Comparison of ENCODE assay signal across 1 cellular context in genomic region chr3:126475411-126476114, GRCh38.
TF ChIP-seq lines count a peak whose summit lies in the region.

Gene ZXDC, minus strand, starts transcription at chr3:126475891. Its CDS starts 26 bp downstream, at chr3:126475865.

TF ChIP-seq in HepG2, 621 proteins besides CTCF, POLR2A, EP300 and RAD21 (continued from another document and continues in another):
- no peak for TF ChIP-seq ZNF512B (CRISPR knock-in tag; IDR thresholded peaks at IDR 0.05; ENCODE audit: borderline replicate concordance)
- no peak for TF ChIP-seq ZNF503 (CRISPR knock-in tag; IDR thresholded peaks at IDR 0.05)
- peak; percentile 71; the same call in 1 of the 2 replicates for TF ChIP-seq TFDP1 (CRISPR knock-in tag; IDR thresholded peaks at IDR 0.05; ENCODE audit: borderline replicate concordance)
- no peak for TF ChIP-seq GATA4 (IDR thresholded peaks at IDR 0.05; ENCODE audit: borderline replicate concordance, low read depth)
- TF ChIP-seq FOXA1 (IDR thresholded peaks at IDR 0.05): no peak
- TF ChIP-seq FOXA1 (CRISPR knock-in tag; IDR thresholded peaks at IDR 0.05): no peak
- no peak for TF ChIP-seq SETDB1 (CRISPR knock-in tag; IDR thresholded peaks at IDR 0.05; ENCODE audit: borderline replicate concordance)
- TF ChIP-seq ZFP1 (CRISPR knock-in tag; IDR thresholded peaks at IDR 0.05): no peak
- TF ChIP-seq ZNF564 (CRISPR knock-in tag; IDR thresholded peaks at IDR 0.05): 0 out of 2 replicates have a peak, but pooled peaks have one; percentile 11
- no peak for TF ChIP-seq NCOR1 (IDR thresholded peaks at IDR 0.05; ENCODE audit: borderline replicate concordance, low read length)
- no peak for TF ChIP-seq NCOA5 (CRISPR knock-in tag; IDR thresholded peaks at IDR 0.05)
- TF ChIP-seq FOSL2 (CRISPR knock-in tag; IDR thresholded peaks at IDR 0.05): no peak
- no peak for TF ChIP-seq BCL3 (CRISPR knock-in tag; IDR thresholded peaks at IDR 0.05)
- no peak for TF ChIP-seq NFATC3 (CRISPR knock-in tag; IDR thresholded peaks at IDR 0.05)
- no peak for TF ChIP-seq ARID4A (CRISPR knock-in tag; IDR thresholded peaks at IDR 0.05; ENCODE audit: borderline replicate concordance)
- no peak for TF ChIP-seq ZBTB43 (CRISPR knock-in tag; conservative IDR thresholded peaks at IDR 0.05)
- TF ChIP-seq SNAPC2 (CRISPR knock-in tag; IDR thresholded peaks at IDR 0.05): no peak
- TF ChIP-seq ZSCAN12 (CRISPR knock-in tag; IDR thresholded peaks at IDR 0.05): no peak
- TF ChIP-seq FOXM1 (CRISPR knock-in tag; IDR thresholded peaks at IDR 0.05): no peak
- TF ChIP-seq STAT6 (CRISPR knock-in tag; IDR thresholded peaks at IDR 0.05; ENCODE audit: borderline replicate concordance): no peak
- no peak for TF ChIP-seq DMTF1 (CRISPR knock-in tag; IDR thresholded peaks at IDR 0.05)
- TF ChIP-seq ZBTB44 (CRISPR knock-in tag; IDR thresholded peaks at IDR 0.05): no peak
- TF ChIP-seq POLR2AphosphoS5 (IDR thresholded peaks at IDR 0.05; ENCODE audit: low read depth, low read length): peak; percentile 62; the same call in 1 of the 2 replicates
- no peak for TF ChIP-seq ZNF274 (CRISPR knock-in tag; IDR thresholded peaks at IDR 0.05)
- no peak for TF ChIP-seq ZNF607 (CRISPR knock-in tag; IDR thresholded peaks at IDR 0.05; ENCODE audit: borderline replicate concordance)
- TF ChIP-seq ZNF275 (CRISPR knock-in tag; IDR thresholded peaks at IDR 0.05; ENCODE audit: borderline replicate concordance): no peak
- no peak for TF ChIP-seq TGIF2 (CRISPR knock-in tag; IDR thresholded peaks at IDR 0.05)
- TF ChIP-seq AFF4 (CRISPR knock-in tag; IDR thresholded peaks at IDR 0.05): no peak
